In genomic region chr1:26277719-26278118, GRCh38 we compare ENCODE assay signal across 12 cellular contexts. TPM values are rescaled to one million over a fixed set of nuclear protein-coding genes. Genes with fewer than 3 reads are reported as not detected.
DNase-seq lines count a peak whose midpoint lies in the region; ATAC-seq, FAIRE-seq and TF ChIP-seq lines count a peak whose summit lies in the region.
"Had no signal": no experiment of that assay in that cellular context is flagged by ENCODE, and none has a peak within 500 bp of the region (broad histone marks: within the 10 kb centered on the region; RNA-seq: fewer than 3 reads in every experiment).

No MANE protein-coding gene starts in this region.

- H4K91ac ChIP-seq in trophoblast cell (ENCODE audit: low read depth, low read length), result no peak overlapping the region

- no peak overlapping the region for H2AFZ ChIP-seq in PC-3 (ENCODE audit: low read length)
- no peak overlapping the region for H2AFZ ChIP-seq in trophoblast cell (ENCODE audit: insufficient read depth, low read length, poor library complexity)

- intact Hi-C loops in PC-3 (cut with micrococcal nuclease), result loop anchor here (1.0 to 2.0 kb wide), 3 partner anchors 29 to 114 kb away; partner anchors contain the start of genes C1orf232, UBXN11 and ZNF593
- intact Hi-C loops in pancreas (cut with DNase I), result loop anchor here in 1 of 3 donors (5.0 kb wide), 1 partner anchor 40 kb away; the partner anchor contains the start of gene CD52

- H3K14ac ChIP-seq in trophoblast cell (ENCODE audit: low read length), result no peak overlapping the region

- H2BK5ac ChIP-seq in trophoblast cell (ENCODE audit: low read depth, low read length, poor library complexity), result no peak overlapping the region

- DNase-seq in PC-3 (peak; percentile 11), coronary artery (ENCODE audit: low spot score) (no peak), pancreas (no peak), A172 (ENCODE audit: low spot score) (no peak), epidermal melanocyte (ENCODE audit: insufficient read length, low spot score) (no peak), trophoblast cell (no peak), HuH-7 (ENCODE audit: low spot score) (no peak)
- DNase-seq: MM.1S; occipital lobe; stimulated activated CD8-positive, alpha-beta memory T cell treated with anti-CD3 and anti-CD28 coated beads, Interleukin-4, amount 100 ng/mL, for 48 hours had no signal

- no peak overlapping the region for H2BK120ac ChIP-seq in trophoblast cell (ENCODE audit: insufficient read depth, low read length, poor library complexity)

- peaks cover 69 to 86% (median 77%) of the 10 kb centered on the region in 10 experiments for H3K4me1 ChIP-seq in BLaER1 treated with 17β-estradiol and CSF1 and Interleukin-3, amounts not matched to agents 10 nM and 100 nM
- H3K4me1 ChIP-seq in PC-3 (ENCODE audit: insufficient read depth, low read length), result peaks cover 78% of the 10 kb centered on the region
- peaks cover 33 to 53% (median 36%) of the 10 kb centered on the region in 3 donors for H3K4me1 ChIP-seq in pancreas
- peaks cover 17 to 35% of the 10 kb centered on the region in 2 experiments for H3K4me1 ChIP-seq in trophoblast cell (ENCODE audit: control insufficient read depth in 1 of 2, insufficient read depth in 2 of 2, low read length in 2 of 2)

- peak overlapping the region; percentile 72 to 99 (median 97) for H3K9ac ChIP-seq in BLaER1 treated with 17β-estradiol and CSF1 and Interleukin-3, amounts not matched to agents 10 nM and 100 nM
- peak overlapping the region; percentile 75 for H3K9ac ChIP-seq in PC-3 (ENCODE audit: low read length)
- H3K9ac ChIP-seq in trophoblast cell (ENCODE audit: low read length), result no peak overlapping the region

- no peak overlapping the region for H3K18ac ChIP-seq in trophoblast cell (ENCODE audit: low read length)

- H3K4ac ChIP-seq in trophoblast cell (ENCODE audit: low read depth, low read length), result no peak overlapping the region

- no peaks in the 10 kb centered on the region for H3K9me2 ChIP-seq in PC-3 (replicated peaks; ENCODE audit: low read length)

- peak overlapping the region; percentile 72 to 99 (median 95) for H3K27ac ChIP-seq in BLaER1 treated with 17β-estradiol and CSF1 and Interleukin-3, amounts not matched to agents 10 nM and 100 nM
- H3K27ac ChIP-seq in PC-3 (ENCODE audit: low read length) (peak overlapping the region; percentile 99), coronary artery (peak overlapping the region; percentile 88 to 100), pancreas (peak overlapping the region; percentile 62 to 93 (median 89)), trophoblast cell (ENCODE audit: low read depth, low read length) (no peak overlapping the region)

- ATAC-seq in PC-3 (no peak), pancreas (no peak)

- no peak overlapping the region for H2AK5ac ChIP-seq in trophoblast cell (ENCODE audit: low read length)

- peaks cover 6 to 28% (median 19%) of the 10 kb centered on the region in 11 experiments; a peak in 17 of 22 replicates for H4K20me1 ChIP-seq in BLaER1 treated with 17β-estradiol and CSF1 and Interleukin-3, amounts not matched to agents 10 nM and 100 nM
- H4K20me1 ChIP-seq in PC-3 (ENCODE audit: low read length), result peaks cover 9% of the 10 kb centered on the region; the same call in 1 of the 2 replicates

- TF ChIP-seq CTCF in PC-3 (conservative IDR thresholded peaks at IDR 0.05; ENCODE audit: low read depth, low read length), result no peak
- no peak for TF ChIP-seq CTCF in coronary artery (IDR thresholded peaks at IDR 0.05)
- TF ChIP-seq CTCF in pancreas (IDR thresholded peaks at IDR 0.05), result no peak

- H3K4me3 ChIP-seq in BLaER1 treated with 17β-estradiol and CSF1 and Interleukin-3, amounts not matched to agents 10 nM and 100 nM, result peak overlapping the region in 3 of 10 experiments; percentile 11 to 85 (median 84); a peak in 4 of 20 replicates
- H3K4me3 ChIP-seq in PC-3 (ENCODE audit: low read length), result no peak overlapping the region
- no peak overlapping the region for H3K4me3 ChIP-seq in coronary artery
- H3K4me3 ChIP-seq in pancreas, result no peak overlapping the region
- no peak overlapping the region for H3K4me3 ChIP-seq in trophoblast cell (ENCODE audit: low read depth, low read length)

- POLR2A ChIA-PET in PC-3 (lab: Charles Lee; ENCODE audit: unreplicated experiment), result no interaction called here

- H3K4me2 ChIP-seq in BLaER1 treated with 17β-estradiol and CSF1 and Interleukin-3, amounts not matched to agents 10 nM and 100 nM, result peak overlapping the region; percentile 94 to 100 (median 98)
- peak overlapping the region; percentile 73 for H3K4me2 ChIP-seq in PC-3 (ENCODE audit: low read length)
- no peak overlapping the region for H3K4me2 ChIP-seq in trophoblast cell (ENCODE audit: low read length)

- H3K9me3 ChIP-seq in BLaER1 treated with 17β-estradiol and CSF1 and Interleukin-3, amounts not matched to agents 10 nM and 100 nM (replicated peaks in 1 of 11), result no peaks in the 10 kb centered on the region
- H3K9me3 ChIP-seq in PC-3 (ENCODE audit: low read length) (no peaks in the 10 kb centered on the region), pancreas (no peaks in the 10 kb centered on the region), trophoblast cell (ENCODE audit: insufficient read depth, low read depth, low read length) (peaks cover 2% of the 10 kb centered on the region)

- no peaks in the 10 kb centered on the region for H3K27me3 ChIP-seq in BLaER1 treated with 17β-estradiol and CSF1 and Interleukin-3, amounts not matched to agents 10 nM and 100 nM
- H3K27me3 ChIP-seq in PC-3 (ENCODE audit: low read length) (no peaks in the 10 kb centered on the region), pancreas (no peaks in the 10 kb centered on the region), trophoblast cell (ENCODE audit: insufficient read depth, low read length) (no peaks in the 10 kb centered on the region)

- H3K36me3 ChIP-seq in BLaER1 treated with 17β-estradiol and CSF1 and Interleukin-3, amounts not matched to agents 10 nM and 100 nM, result peaks cover 17 to 73% (median 62%) of the 10 kb centered on the region in 11 experiments
- H3K36me3 ChIP-seq in PC-3 (ENCODE audit: low read depth, low read length) (peaks cover 38% of the 10 kb centered on the region), pancreas (no peaks in the 10 kb centered on the region), trophoblast cell (ENCODE audit: control insufficient read depth in 1 of 2, insufficient read depth in 2 of 2, low read length in 2 of 2) (peaks cover 31 to 43% of the 10 kb centered on the region in 2 experiments)

- 24 to 56% methylated on average over 1 of the region's 1 CpG for WGBS in pancreas, 2 donors
- WGBS in trophoblast cell (ENCODE audit: extremely low coverage, insufficient coverage, insufficient read length), result no CpG with 5 or more reads among the region's 1 CpG

- BruUV-seq in PC-3 (replicated peaks; lab: Mats Ljungman, UMichigan), result no TSS peak

- FAIRE-seq in pancreas (lab: Jason Lieb, UNC), result no peak
- FAIRE-seq: GM19239 had no signal

- peaks cover 5% of the 10 kb centered on the region for H3K79me1 ChIP-seq in trophoblast cell (ENCODE audit: low read length)

- H3K79me2 ChIP-seq in PC-3 (ENCODE audit: low read length), result peaks cover 34% of the 10 kb centered on the region
- H3K79me2 ChIP-seq in trophoblast cell (ENCODE audit: control insufficient read depth, insufficient read depth, low read length, poor library complexity), result peaks cover 4% of the 10 kb centered on the region

- H2BK12ac ChIP-seq in trophoblast cell (ENCODE audit: low read length), result no peak overlapping the region

- no peak overlapping the region for H3K23ac ChIP-seq in trophoblast cell (ENCODE audit: low read length)

- peaks cover 38% of the 10 kb centered on the region for H3F3A ChIP-seq in PC-3 (ENCODE audit: low read length, unreplicated experiment)

- CTCF ChIA-PET in PC-3 (lab: Charles Lee), result interaction anchor here (1.2 kb wide), 1 partner anchor 44 kb away, joined by 3 read pairs; the partner anchor contains the start of gene CEP85

- H4K8ac ChIP-seq in trophoblast cell (ENCODE audit: low read depth, low read length), result no peak overlapping the region

- H4K12ac ChIP-seq in trophoblast cell (ENCODE audit: low read depth, low read length), result no peak overlapping the region

RNA-seq across cellular contexts. Expression of gene SH3BGRL3, which starts 2.2 kb away (rescaled TPM):
- total RNA-seq in PC-3 (2014; rRNA removed) (181 and 193 TPM in 2 replicates), pancreas (10 to 100 TPM; 29.1 to 84.2 (median 48.8) TPM)
- 100 to 1,000 TPM in 1 of 2 donors, 10 to 100 TPM in 1; 61.0 to 109 TPM for polyA plus RNA-seq in pancreas
- 71.8 and 77.5 TPM in 2 replicates for total RNA-seq in A172 (2014; rRNA removed; shearing (Covaris generic))
- polyA plus RNA-seq in trophoblast cell (2013), result 179 and 184 TPM in 2 replicates

RNA-seq across cellular contexts. Expression of gene UBXN11, which starts 28.7 kb away (rescaled TPM):
- 19.4 and 24.6 TPM in 2 replicates for total RNA-seq in PC-3 (2014; rRNA removed)
- 10 to 100 TPM in 4 of 6 donors, 1 to 10 TPM in 2; 8.7 to 15.9 (median 11.5) TPM for total RNA-seq in pancreas
- polyA plus RNA-seq in pancreas, result 10 to 100 TPM; 44.0 to 61.6 TPM
- 2.9 and 7.6 TPM in 2 replicates for total RNA-seq in A172 (2014; rRNA removed; shearing (Covaris generic))
- polyA plus RNA-seq in trophoblast cell (2013), result 8.1 and 8.5 TPM in 2 replicates

RNA-seq across cellular contexts. Expression of gene CD52, which starts 40.0 kb away (rescaled TPM):
- not detected in 2 replicates for total RNA-seq in PC-3 (2014; rRNA removed)
- total RNA-seq in pancreas, result 10 to 100 TPM in 1 of 6 donors, 1 to 10 TPM in 4, under 1 TPM in 1; 0.98 to 13.0 (median 2.5) TPM
- polyA plus RNA-seq in pancreas, result 1 to 10 TPM; 4.0 to 4.3 TPM
- not detected in 2 replicates for total RNA-seq in A172 (2014; rRNA removed; shearing (Covaris generic))
- 2.0 and 2.4 TPM in 2 replicates for polyA plus RNA-seq in trophoblast cell (2013)

RNA-seq across cellular contexts. Expression of gene CEP85, which starts 43.7 kb away (rescaled TPM):
- total RNA-seq in PC-3 (2014; rRNA removed) (30.6 and 30.8 TPM in 2 replicates), pancreas (1 to 10 TPM; 2.7 to 6.6 (median 3.7) TPM)
- polyA plus RNA-seq in pancreas, result 1 to 10 TPM; 2.9 to 5.6 TPM
- 13.4 and 18.0 TPM in 2 replicates for total RNA-seq in A172 (2014; rRNA removed; shearing (Covaris generic))
- 53.1 and 54.6 TPM in 2 replicates for polyA plus RNA-seq in trophoblast cell (2013)
